Comparison of ENCODE assay signal across 18 cellular contexts in genomic region chr10:132708936-132709335, GRCh38.
"Had no signal": no experiment of that assay in that cellular context is flagged by ENCODE, and none has a peak within 500 bp of the region (broad histone marks: within the 10 kb centered on the region; RNA-seq: fewer than 3 reads in every experiment).

No MANE protein-coding gene starts in this region.

- H3K4me3 Mint-ChIP-seq: activated B cell treated with CpG ODN at 0.5 μM for 24 hours; activated CD4-positive, alpha-beta T cell treated with anti-CD3 and anti-CD28 coated beads, Interleukin-2, amount 10 ng/mL, durations not matched to agents 24 days and 14 days; activated T-helper 17 cell treated with anti-CD3 and anti-CD28 coated beads, Interleukin-2, amount 50 U/mL, for 72 hours; brain had no signal

- ATAC-seq: activated T-helper 17 cell treated with anti-CD3 and anti-CD28 coated beads, Interleukin-2, amount 50 U/mL, for 72 hours; left lung; stimulated activated naive CD8-positive, alpha-beta T cell treated with anti-CD3 and anti-CD28 coated beads, Interleukin-15, Interleukin-2, amounts not matched to agents 100 U/mL and 50 U/mL, for 24 hours had no signal

- DNase-seq: activated B cell treated with CpG ODN at 0.5 μM for 24 hours; activated CD4-positive, alpha-beta T cell treated with anti-CD3 and anti-CD28 coated beads, Interleukin-2, amount 10 ng/mL, durations not matched to agents 24 days and 14 days; activated naive CD4-positive, alpha-beta T cell treated with anti-CD3 and anti-CD28 coated beads, Interleukin-2, amount 50 U/mL, for 16 hours; activated T-cell treated with anti-CD3 and anti-CD28 coated beads for 4 hours; adrenal gland; cerebellar nuclear complex; esophagus squamous epithelium; foreskin fibroblast; mesendoderm; stimulated activated CD4-positive, alpha-beta T cell treated with anti-CD3 and anti-CD28 coated beads, Interleukin-4, amount 100 ng/mL, for 1 hour; stimulated activated CD8-positive, alpha-beta memory T cell treated with anti-CD3 and anti-CD28 coated beads, Interleukin-4, amount 100 ng/mL, for 48 hours; stimulated activated naive CD8-positive, alpha-beta T cell treated with anti-CD3 and anti-CD28 coated beads, Interleukin-15, Interleukin-2, amounts not matched to agents 100 U/mL and 50 U/mL, for 24 hours; T-helper 2 cell had no signal

- H3K4me1 Mint-ChIP-seq: activated B cell treated with CpG ODN at 0.5 μM for 24 hours; activated CD4-positive, alpha-beta T cell treated with anti-CD3 and anti-CD28 coated beads, Interleukin-2, amount 10 ng/mL, durations not matched to agents 24 days and 14 days had no signal

- H3K27me3 Mint-ChIP-seq: activated B cell treated with CpG ODN at 0.5 μM for 24 hours; activated CD4-positive, alpha-beta T cell treated with anti-CD3 and anti-CD28 coated beads, Interleukin-2, amount 10 ng/mL, durations not matched to agents 24 days and 14 days; activated T-helper 17 cell treated with anti-CD3 and anti-CD28 coated beads, Interleukin-2, amount 50 U/mL, for 72 hours had no signal

- H3K27ac ChIP-seq: adrenal gland, esophagus squamous epithelium, left lung, neutrophil, thoracic aorta had no signal

- H3K27ac Mint-ChIP-seq: activated B cell treated with CpG ODN at 0.5 μM for 24 hours; activated CD4-positive, alpha-beta T cell treated with anti-CD3 and anti-CD28 coated beads, Interleukin-2, amount 10 ng/mL, durations not matched to agents 24 days and 14 days; activated T-helper 17 cell treated with anti-CD3 and anti-CD28 coated beads, Interleukin-2, amount 50 U/mL, for 72 hours; brain had no signal
